ENCODE assay signal across 1 cellular context in the genomic region with DNA sequence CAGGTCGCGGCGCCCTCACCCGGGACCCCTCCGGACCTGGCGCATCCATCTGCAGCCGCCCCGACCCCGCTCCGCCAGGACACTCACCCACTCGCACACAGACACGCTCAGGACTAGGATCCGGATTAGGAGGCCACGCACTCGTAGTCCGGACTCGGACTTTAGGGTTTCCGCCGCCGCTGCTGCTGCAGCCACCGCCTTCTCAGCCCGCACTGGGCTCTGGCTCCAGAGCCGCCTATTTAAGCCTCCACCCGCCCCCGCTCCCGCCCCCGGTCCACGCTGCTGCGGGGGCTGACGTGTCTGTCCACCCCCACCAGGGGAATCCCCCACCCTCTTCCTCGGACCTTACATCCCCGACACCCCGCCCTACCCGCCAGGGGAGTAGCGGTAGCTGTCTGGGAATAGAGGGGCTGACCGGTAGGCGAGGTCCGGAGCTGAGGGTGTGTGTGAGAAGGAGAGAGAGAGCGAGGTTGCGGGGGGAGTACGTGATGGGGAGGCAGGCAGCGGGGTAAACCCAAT.
TF ChIP-seq lines count a peak whose summit lies in the region.

A gene with protein sequence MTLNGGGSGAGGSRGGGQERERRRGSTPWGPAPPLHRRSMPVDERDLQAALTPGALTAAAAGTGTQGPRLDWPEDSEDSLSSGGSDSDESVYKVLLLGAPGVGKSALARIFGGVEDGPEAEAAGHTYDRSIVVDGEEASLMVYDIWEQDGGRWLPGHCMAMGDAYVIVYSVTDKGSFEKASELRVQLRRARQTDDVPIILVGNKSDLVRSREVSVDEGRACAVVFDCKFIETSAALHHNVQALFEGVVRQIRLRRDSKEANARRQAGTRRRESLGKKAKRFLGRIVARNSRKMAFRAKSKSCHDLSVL (minus strand): TSS at position 214 of the 519 bp plus-strand sequence. CDS start 356 bp downstream, outside the sequence.

TF ChIP-seq in HepG2, 621 proteins besides CTCF, POLR2A, EP300 and RAD21 (continued from another document and continues in another):
- peak; percentile 94 for TF ChIP-seq ZNF777 (CRISPR knock-in tag; IDR thresholded peaks at IDR 0.05)
- 0 out of 2 replicates have a peak, but pooled peaks have one; percentile 19 for TF ChIP-seq YEATS4 (CRISPR knock-in tag; IDR thresholded peaks at IDR 0.05; ENCODE audit: borderline replicate concordance)
- TF ChIP-seq, protein P1, sequence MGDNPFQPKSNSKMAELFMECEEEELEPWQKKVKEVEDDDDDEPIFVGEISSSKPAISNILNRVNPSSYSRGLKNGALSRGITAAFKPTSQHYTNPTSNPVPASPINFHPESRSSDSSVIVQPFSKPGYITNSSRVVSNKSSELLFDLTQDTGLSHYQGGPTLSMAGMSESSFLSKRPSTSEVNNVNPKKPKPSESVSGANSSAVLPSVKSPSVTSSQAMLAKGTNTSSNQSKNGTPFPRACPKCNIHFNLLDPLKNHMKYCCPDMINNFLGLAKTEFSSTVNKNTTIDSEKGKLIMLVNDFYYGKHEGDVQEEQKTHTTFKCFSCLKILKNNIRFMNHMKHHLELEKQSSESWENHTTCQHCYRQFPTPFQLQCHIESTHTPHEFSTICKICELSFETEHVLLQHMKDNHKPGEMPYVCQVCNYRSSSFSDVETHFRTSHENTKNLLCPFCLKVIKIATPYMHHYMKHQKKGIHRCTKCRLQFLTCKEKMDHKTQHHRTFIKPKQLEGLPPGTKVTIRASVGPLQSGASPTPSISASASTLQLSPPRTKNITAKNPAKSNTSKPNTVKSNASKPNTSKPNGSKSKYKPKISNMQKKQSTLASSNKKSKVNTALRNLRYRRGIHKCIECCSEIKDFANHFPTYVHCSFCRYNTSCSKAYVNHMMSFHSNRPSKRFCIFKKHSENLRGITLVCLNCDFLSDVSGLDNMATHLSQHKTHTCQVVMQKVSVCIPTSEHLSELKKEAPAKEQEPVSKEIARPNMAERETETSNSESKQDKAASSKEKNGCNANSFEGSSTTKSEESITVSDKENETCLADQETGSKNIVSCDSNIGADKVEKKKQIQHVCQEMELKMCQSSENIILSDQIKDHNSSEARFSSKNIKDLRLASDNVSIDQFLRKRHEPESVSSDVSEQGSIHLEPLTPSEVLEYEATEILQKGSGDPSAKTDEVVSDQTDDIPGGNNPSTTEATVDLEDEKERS (CRISPR knock-in tag; IDR thresholded peaks at IDR 0.05): no peak
- peak; percentile 89; the same call in 1 of the 2 replicates for TF ChIP-seq EZH2 (conservative IDR thresholded peaks at IDR 0.05; ENCODE audit: low read depth, low read length)
- TF ChIP-seq, protein P2, sequence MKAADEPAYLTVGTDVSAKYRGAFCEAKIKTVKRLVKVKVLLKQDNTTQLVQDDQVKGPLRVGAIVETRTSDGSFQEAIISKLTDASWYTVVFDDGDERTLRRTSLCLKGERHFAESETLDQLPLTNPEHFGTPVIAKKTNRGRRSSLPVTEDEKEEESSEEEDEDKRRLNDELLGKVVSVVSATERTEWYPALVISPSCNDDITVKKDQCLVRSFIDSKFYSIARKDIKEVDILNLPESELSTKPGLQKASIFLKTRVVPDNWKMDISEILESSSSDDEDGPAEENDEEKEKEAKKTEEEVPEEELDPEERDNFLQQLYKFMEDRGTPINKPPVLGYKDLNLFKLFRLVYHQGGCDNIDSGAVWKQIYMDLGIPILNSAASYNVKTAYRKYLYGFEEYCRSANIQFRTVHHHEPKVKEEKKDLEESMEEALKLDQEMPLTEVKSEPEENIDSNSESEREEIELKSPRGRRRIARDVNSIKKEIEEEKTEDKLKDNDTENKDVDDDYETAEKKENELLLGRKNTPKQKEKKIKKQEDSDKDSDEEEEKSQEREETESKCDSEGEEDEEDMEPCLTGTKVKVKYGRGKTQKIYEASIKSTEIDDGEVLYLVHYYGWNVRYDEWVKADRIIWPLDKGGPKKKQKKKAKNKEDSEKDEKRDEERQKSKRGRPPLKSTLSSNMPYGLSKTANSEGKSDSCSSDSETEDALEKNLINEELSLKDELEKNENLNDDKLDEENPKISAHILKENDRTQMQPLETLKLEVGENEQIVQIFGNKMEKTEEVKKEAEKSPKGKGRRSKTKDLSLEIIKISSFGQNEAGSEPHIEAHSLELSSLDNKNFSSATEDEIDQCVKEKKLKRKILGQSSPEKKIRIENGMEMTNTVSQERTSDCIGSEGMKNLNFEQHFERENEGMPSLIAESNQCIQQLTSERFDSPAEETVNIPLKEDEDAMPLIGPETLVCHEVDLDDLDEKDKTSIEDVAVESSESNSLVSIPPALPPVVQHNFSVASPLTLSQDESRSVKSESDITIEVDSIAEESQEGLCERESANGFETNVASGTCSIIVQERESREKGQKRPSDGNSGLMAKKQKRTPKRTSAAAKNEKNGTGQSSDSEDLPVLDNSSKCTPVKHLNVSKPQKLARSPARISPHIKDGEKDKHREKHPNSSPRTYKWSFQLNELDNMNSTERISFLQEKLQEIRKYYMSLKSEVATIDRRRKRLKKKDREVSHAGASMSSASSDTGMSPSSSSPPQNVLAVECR (CRISPR knock-in tag; IDR thresholded peaks at IDR 0.05; ENCODE audit: borderline replicate concordance): 0 out of 2 replicates have a peak, but pooled peaks have one; percentile 46
- 0 out of 2 replicates have a peak, but pooled peaks have one; percentile 10 for TF ChIP-seq HDAC1 (CRISPR knock-in tag; IDR thresholded peaks at IDR 0.05)
- TF ChIP-seq AGO2 (optimal IDR thresholded peaks at IDR 0.05; ENCODE audit: low read depth, low read length): no peak
- TF ChIP-seq HNRNPLL (IDR thresholded peaks at IDR 0.05; ENCODE audit: low read depth, low read length, poor library complexity, severe bottlenecking): peak; percentile 34
- TF ChIP-seq, protein P3, sequence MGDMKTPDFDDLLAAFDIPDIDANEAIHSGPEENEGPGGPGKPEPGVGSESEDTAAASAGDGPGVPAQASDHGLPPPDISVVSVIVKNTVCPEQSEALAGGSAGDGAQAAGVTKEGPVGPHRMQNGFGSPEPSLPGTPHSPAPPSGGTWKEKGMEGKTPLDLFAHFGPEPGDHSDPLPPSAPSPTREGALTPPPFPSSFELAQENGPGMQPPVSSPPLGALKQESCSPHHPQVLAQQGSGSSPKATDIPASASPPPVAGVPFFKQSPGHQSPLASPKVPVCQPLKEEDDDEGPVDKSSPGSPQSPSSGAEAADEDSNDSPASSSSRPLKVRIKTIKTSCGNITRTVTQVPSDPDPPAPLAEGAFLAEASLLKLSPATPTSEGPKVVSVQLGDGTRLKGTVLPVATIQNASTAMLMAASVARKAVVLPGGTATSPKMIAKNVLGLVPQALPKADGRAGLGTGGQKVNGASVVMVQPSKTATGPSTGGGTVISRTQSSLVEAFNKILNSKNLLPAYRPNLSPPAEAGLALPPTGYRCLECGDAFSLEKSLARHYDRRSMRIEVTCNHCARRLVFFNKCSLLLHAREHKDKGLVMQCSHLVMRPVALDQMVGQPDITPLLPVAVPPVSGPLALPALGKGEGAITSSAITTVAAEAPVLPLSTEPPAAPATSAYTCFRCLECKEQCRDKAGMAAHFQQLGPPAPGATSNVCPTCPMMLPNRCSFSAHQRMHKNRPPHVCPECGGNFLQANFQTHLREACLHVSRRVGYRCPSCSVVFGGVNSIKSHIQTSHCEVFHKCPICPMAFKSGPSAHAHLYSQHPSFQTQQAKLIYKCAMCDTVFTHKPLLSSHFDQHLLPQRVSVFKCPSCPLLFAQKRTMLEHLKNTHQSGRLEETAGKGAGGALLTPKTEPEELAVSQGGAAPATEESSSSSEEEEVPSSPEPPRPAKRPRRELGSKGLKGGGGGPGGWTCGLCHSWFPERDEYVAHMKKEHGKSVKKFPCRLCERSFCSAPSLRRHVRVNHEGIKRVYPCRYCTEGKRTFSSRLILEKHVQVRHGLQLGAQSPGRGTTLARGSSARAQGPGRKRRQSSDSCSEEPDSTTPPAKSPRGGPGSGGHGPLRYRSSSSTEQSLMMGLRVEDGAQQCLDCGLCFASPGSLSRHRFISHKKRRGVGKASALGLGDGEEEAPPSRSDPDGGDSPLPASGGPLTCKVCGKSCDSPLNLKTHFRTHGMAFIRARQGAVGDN (CRISPR knock-in tag; IDR thresholded peaks at IDR 0.05): peak; percentile 48
- no peak for TF ChIP-seq ZNF775 (CRISPR knock-in tag; IDR thresholded peaks at IDR 0.05; ENCODE audit: borderline replicate concordance)
- TF ChIP-seq ZSCAN29 (CRISPR knock-in tag; conservative IDR thresholded peaks at IDR 0.05): peak; percentile 64; the same call in 1 of the 2 replicates
- TF ChIP-seq ZNF343 (CRISPR knock-in tag; IDR thresholded peaks at IDR 0.05): no peak
- TF ChIP-seq, protein P4, sequence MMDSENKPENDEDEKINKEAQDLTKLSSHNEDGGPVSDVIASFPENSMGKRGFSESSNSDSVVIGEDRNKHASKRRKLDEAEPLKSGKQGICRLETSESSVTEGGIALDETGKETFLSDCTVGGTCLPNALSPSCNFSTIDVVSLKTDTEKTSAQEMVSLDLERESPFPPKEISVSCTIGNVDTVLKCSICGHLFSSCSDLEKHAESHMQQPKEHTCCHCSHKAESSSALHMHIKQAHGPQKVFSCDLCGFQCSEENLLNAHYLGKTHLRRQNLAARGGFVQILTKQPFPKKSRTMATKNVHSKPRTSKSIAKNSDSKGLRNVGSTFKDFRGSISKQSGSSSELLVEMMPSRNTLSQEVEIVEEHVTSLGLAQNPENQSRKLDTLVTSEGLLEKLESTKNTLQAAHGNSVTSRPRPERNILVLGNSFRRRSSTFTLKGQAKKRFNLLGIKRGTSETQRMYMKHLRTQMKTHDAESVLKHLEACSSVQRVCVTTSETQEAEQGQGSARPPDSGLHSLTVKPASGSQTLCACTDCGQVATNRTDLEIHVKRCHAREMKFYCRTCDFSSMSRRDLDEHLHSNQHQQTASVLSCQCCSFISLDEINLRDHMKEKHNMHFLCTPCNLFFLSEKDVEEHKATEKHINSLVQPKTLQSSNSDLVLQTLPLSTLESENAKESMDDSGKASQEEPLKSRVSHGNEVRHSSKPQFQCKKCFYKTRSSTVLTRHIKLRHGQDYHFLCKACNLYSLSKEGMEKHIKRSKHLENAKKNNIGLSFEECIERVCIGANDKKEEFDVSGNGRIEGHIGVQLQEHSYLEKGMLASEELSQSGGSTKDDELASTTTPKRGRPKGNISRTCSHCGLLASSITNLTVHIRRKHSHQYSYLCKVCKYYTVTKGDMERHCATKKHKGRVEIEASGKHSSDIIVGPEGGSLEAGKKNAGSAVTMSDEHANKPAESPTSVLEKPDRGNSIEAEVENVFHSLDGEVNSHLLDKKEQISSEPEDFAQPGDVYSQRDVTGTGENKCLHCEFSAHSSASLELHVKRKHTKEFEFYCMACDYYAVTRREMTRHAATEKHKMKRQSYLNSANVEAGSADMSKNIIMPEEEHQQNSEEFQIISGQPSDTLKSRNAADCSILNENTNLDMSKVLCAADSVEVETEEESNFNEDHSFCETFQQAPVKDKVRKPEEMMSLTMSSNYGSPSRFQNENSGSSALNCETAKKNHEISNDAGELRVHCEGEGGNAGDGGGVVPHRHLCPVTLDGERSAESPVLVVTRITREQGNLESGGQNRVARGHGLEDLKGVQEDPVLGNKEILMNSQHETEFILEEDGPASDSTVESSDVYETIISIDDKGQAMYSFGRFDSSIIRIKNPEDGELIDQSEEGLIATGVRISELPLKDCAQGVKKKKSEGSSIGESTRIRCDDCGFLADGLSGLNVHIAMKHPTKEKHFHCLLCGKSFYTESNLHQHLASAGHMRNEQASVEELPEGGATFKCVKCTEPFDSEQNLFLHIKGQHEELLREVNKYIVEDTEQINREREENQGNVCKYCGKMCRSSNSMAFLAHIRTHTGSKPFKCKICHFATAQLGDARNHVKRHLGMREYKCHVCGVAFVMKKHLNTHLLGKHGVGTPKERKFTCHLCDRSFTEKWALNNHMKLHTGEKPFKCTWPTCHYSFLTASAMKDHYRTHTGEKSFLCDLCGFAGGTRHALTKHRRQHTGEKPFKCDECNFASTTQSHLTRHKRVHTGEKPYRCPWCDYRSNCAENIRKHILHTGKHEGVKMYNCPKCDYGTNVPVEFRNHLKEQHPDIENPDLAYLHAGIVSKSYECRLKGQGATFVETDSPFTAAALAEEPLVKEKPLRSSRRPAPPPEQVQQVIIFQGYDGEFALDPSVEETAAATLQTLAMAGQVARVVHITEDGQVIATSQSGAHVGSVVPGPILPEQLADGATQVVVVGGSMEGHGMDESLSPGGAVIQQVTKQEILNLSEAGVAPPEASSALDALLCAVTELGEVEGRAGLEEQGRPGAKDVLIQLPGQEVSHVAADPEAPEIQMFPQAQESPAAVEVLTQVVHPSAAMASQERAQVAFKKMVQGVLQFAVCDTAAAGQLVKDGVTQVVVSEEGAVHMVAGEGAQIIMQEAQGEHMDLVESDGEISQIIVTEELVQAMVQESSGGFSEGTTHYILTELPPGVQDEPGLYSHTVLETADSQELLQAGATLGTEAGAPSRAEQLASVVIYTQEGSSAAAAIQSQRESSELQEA (CRISPR knock-in tag; IDR thresholded peaks at IDR 0.05; ENCODE audit: not compliant biosample characterization): peak; percentile 46
- TF ChIP-seq ZNF776 (CRISPR knock-in tag; IDR thresholded peaks at IDR 0.05): 0 out of 2 replicates have a peak, but pooled peaks have one; percentile 10
- TF ChIP-seq ATF7-NPFF (CRISPR knock-in tag; IDR thresholded peaks at IDR 0.05; ENCODE audit: low read depth): 0 out of 2 replicates have a peak, but pooled peaks have one; percentile 20
- TF ChIP-seq TCF12 (IDR thresholded peaks at IDR 0.05): no peak
- TF ChIP-seq TCF12 (CRISPR knock-in tag; IDR thresholded peaks at IDR 0.05): 0 out of 2 replicates have a peak, but pooled peaks have one; percentile 21
- TF ChIP-seq KDM5B (CRISPR knock-in tag; IDR thresholded peaks at IDR 0.05; ENCODE audit: borderline replicate concordance): peak; percentile 50
- TF ChIP-seq, protein P5, sequence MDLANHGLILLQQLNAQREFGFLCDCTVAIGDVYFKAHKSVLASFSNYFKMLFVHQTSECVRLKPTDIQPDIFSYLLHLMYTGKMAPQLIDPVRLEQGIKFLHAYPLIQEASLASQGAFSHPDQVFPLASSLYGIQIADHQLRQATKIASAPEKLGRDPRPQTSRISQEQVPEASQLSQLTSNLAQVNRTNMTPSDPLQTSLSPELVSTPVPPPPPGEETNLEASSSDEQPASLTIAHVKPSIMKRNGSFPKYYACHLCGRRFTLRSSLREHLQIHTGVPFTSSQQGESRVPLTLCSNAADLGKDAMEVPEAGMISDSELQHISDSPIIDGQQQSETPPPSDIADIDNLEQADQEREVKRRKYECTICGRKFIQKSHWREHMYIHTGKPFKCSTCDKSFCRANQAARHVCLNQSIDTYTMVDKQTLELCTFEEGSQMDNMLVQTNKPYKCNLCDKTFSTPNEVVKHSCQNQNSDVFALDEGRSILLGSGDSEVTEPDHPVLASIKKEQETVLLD (CRISPR knock-in tag; IDR thresholded peaks at IDR 0.05; ENCODE audit: low read depth): no peak; the same call in 1 of the 2 replicates
- TF ChIP-seq, protein P6, sequence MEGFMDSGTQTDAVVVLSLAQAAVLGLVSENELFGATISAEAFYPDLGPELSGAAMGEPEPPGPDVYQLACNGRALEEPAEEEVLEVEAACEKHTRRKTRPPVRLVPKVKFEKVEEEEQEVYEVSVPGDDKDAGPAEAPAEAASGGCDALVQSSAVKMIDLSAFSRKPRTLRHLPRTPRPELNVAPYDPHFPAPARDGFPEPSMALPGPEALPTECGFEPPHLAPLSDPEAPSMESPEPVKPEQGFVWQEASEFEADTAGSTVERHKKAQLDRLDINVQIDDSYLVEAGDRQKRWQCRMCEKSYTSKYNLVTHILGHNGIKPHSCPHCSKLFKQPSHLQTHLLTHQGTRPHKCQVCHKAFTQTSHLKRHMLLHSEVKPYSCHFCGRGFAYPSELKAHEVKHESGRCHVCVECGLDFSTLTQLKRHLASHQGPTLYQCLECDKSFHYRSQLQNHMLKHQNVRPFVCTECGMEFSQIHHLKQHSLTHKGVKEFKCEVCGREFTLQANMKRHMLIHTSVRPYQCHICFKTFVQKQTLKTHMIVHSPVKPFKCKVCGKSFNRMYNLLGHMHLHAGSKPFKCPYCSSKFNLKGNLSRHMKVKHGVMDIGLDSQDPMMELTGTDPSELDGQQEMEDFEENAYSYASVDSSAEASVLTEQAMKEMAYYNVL (CRISPR knock-in tag; IDR thresholded peaks at IDR 0.05; ENCODE audit: borderline replicate concordance): peak; percentile 45; the same call in 1 of the 2 replicates
